9 cellular contexts compared by ENCODE assay signal in the genomic region with DNA sequence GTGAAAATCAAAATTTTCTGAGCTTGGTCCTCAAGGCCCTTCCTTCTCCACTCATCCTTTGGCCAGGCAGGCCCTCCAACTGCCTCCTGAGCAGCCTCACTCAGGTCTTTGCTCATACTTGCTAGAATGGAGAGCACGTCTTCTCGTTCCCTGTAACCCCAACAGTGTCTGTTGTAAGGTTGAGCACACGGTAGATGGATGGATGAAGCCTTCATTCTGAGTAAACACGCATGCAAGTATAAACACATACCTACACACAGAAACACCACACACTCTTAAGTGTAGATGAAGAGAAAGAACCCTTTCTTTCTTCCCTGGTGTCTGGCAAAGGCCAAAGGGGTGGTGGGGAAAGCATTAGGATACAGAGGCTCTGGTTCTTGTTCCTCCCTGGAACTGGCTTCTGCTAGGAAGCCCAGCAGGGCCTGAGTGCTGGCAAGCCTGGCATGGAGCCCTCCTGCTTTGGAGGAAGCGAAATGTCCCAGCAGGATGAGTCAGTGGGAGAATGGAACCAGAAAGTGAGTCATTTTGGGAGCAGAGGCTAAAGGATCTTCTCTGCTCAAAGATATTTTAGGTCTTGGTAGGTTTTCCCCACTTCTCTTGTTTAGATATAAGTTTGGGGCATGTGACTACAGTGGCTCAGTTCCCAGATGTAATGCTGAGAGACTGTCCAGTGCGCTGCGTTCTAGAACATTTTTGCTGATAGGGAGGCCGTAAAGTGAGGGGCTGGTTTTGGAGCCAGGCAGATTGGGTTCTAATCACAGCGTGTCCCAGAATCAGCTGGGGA.
A peak's percentile ranks its signal among the peaks of the same experiment; 100 is the strongest.
DNase-seq lines count a peak whose midpoint lies in the region; ATAC-seq and TF ChIP-seq lines count a peak whose summit lies in the region.
"Had no signal": no experiment of that assay in that cellular context is flagged by ENCODE, and none has a peak within 500 bp of the region (broad histone marks: within the 10 kb centered on the region; RNA-seq: fewer than 3 reads in every experiment).

No MANE protein-coding gene starts in this region.

- ATAC-seq in GM23338 (no peak), HG03175 (IDR thresholded peaks at IDR 0.05; ENCODE audit: unreplicated experiment) (no peak)

- H3K36me3 ChIP-seq in GM23338 (ENCODE audit: insufficient read depth) (no peaks in the 10 kb centered on the region), brain microvascular endothelial cell (replicated peaks) (no peaks in the 10 kb centered on the region), BE2C (no peaks in the 10 kb centered on the region)

- H3K4me3 ChIP-seq in GM23338 (no peak overlapping the region), brain microvascular endothelial cell (ENCODE audit: low read depth, low read length) (no peak overlapping the region), BE2C (ENCODE audit: low read depth, low read length) (no peak overlapping the region)

- in situ Hi-C loops in brain microvascular endothelial cell (cut with HindIII; ENCODE audit: low pct_ligation_motif_present, low sequenced_read_pairs), result no loop called here

- H4K20me1 ChIP-seq in GM23338 (replicated peaks; ENCODE audit: insufficient read depth), result no peaks in the 10 kb centered on the region

- no peak for TF ChIP-seq CTCF in GM23338 (conservative IDR thresholded peaks at IDR 0.05; ENCODE audit: low read depth in 2 of 2)
- no peak for TF ChIP-seq CTCF in brain microvascular endothelial cell (IDR thresholded peaks at IDR 0.05; ENCODE audit: low read depth, low read length, missing control alignments)
- no peak for TF ChIP-seq CTCF in BE2C (IDR thresholded peaks at IDR 0.05; ENCODE audit: low read depth, low read length)

- no peak overlapping the region for H3K4me3 Mint-ChIP-seq in GM23338
- H3K4me3 Mint-ChIP-seq in activated CD4-positive, alpha-beta memory T cell treated with anti-CD3 and anti-CD28 coated beads, Interleukin-2, amount 10 ng/mL, durations not matched to agents 7 days and 5 days, result no peak overlapping the region

- 0 out of 2 replicates have a peak overlapping the region, but pooled peaks have one; percentile 41 for H3K27ac Mint-ChIP-seq in GM23338
- H3K27ac Mint-ChIP-seq in activated CD4-positive, alpha-beta memory T cell treated with anti-CD3 and anti-CD28 coated beads, Interleukin-2, amount 10 ng/mL, durations not matched to agents 7 days and 5 days, result no peak overlapping the region

- no peaks in the 10 kb centered on the region for H3K9me3 Mint-ChIP-seq in GM23338
- no peaks in the 10 kb centered on the region for H3K9me3 Mint-ChIP-seq in activated CD4-positive, alpha-beta memory T cell treated with anti-CD3 and anti-CD28 coated beads, Interleukin-2, amount 10 ng/mL, durations not matched to agents 7 days and 5 days

- no peaks in the 10 kb centered on the region for H3K9me2 ChIP-seq in GM23338 (ENCODE audit: insufficient read depth)

- H3K27me3 ChIP-seq in GM23338 (ENCODE audit: insufficient read depth), result no peaks in the 10 kb centered on the region
- no peaks in the 10 kb centered on the region for H3K27me3 ChIP-seq in brain microvascular endothelial cell (replicated peaks)
- peaks cover 30% of the 10 kb centered on the region for H3K27me3 ChIP-seq in BE2C

- H3K4me1 ChIP-seq in GM23338 (ENCODE audit: insufficient read depth), result peaks cover 12% of the 10 kb centered on the region
- H3K4me1 ChIP-seq in BE2C, result no peaks in the 10 kb centered on the region

- no peaks in the 10 kb centered on the region for H3K79me2 ChIP-seq in GM23338 (replicated peaks; ENCODE audit: insufficient read depth)

- DNase-seq in GM23338 (ENCODE audit: low spot score) (no peak), brain microvascular endothelial cell (peak; percentile 68), iris pigment epithelial cell (ENCODE audit: low read depth) (peak; percentile 83), smooth muscle cell of the brain vasculature (ENCODE audit: low read depth, low spot score) (peak; percentile 57), BE2C (no peak), NCI-H1105 treated with DMSO at 0.1 percent for 48 hours (lab: John Stamatoyannopoulos, UW) (no peak)
- no peak for DNase-seq in activated CD4-positive, alpha-beta memory T cell treated with anti-CD3 and anti-CD28 coated beads, Interleukin-2, amount 10 ng/mL, durations not matched to agents 7 days and 5 days
- DNase-seq: OCI-M1 had no signal

- H3K27ac ChIP-seq in GM23338 (ENCODE audit: low read depth), result no peak overlapping the region
- H3K27ac ChIP-seq in brain microvascular endothelial cell, result no peak overlapping the region

- POLR2A ChIA-PET in activated CD4-positive, alpha-beta memory T cell treated with anti-CD3 and anti-CD28 coated beads, Interleukin-2, amount 10 ng/mL, durations not matched to agents 7 days and 5 days (lab: Charles Lee), result no interaction called here

- peaks cover 2% of the 10 kb centered on the region for H3K27me3 Mint-ChIP-seq in GM23338 (ENCODE audit: insufficient read depth, low read depth, poor library complexity)
- H3K27me3 Mint-ChIP-seq in activated CD4-positive, alpha-beta memory T cell treated with anti-CD3 and anti-CD28 coated beads, Interleukin-2, amount 10 ng/mL, durations not matched to agents 7 days and 5 days, result peaks cover 8% of the 10 kb centered on the region

- CTCF ChIA-PET in activated CD4-positive, alpha-beta memory T cell treated with anti-CD3 and anti-CD28 coated beads, Interleukin-2, amount 10 ng/mL, durations not matched to agents 7 days and 5 days (lab: Charles Lee), result no interaction called here

- no peak overlapping the region for H3K4me2 ChIP-seq in GM23338

- H3K9me3 ChIP-seq in BE2C, result no peaks in the 10 kb centered on the region

- no peaks in the 10 kb centered on the region for H3F3A ChIP-seq in GM23338 (replicated peaks; ENCODE audit: low read depth)

- H2AFZ ChIP-seq in GM23338, result no peak overlapping the region

- peaks cover 24% of the 10 kb centered on the region for H3K4me1 Mint-ChIP-seq in GM23338
- no peaks in the 10 kb centered on the region for H3K4me1 Mint-ChIP-seq in activated CD4-positive, alpha-beta memory T cell treated with anti-CD3 and anti-CD28 coated beads, Interleukin-2, amount 10 ng/mL, durations not matched to agents 7 days and 5 days

- H3K36me3 Mint-ChIP-seq in GM23338 (ENCODE audit: low read depth), result no peaks in the 10 kb centered on the region
- H3K36me3 Mint-ChIP-seq in activated CD4-positive, alpha-beta memory T cell treated with anti-CD3 and anti-CD28 coated beads, Interleukin-2, amount 10 ng/mL, durations not matched to agents 7 days and 5 days (ENCODE audit: low read depth), result no peaks in the 10 kb centered on the region

TF ChIP-seq in GM23338, 12 proteins besides CTCF, POLR2A, EP300 and RAD21:
- no peak for TF ChIP-seq ZNF331 (CRISPR knock-in tag; IDR thresholded peaks at IDR 0.05; ENCODE audit: low read depth)
- TF ChIP-seq POLR2AphosphoS5 (IDR thresholded peaks at IDR 0.05; ENCODE audit: low read depth), result no peak
- TF ChIP-seq, protein P1, sequence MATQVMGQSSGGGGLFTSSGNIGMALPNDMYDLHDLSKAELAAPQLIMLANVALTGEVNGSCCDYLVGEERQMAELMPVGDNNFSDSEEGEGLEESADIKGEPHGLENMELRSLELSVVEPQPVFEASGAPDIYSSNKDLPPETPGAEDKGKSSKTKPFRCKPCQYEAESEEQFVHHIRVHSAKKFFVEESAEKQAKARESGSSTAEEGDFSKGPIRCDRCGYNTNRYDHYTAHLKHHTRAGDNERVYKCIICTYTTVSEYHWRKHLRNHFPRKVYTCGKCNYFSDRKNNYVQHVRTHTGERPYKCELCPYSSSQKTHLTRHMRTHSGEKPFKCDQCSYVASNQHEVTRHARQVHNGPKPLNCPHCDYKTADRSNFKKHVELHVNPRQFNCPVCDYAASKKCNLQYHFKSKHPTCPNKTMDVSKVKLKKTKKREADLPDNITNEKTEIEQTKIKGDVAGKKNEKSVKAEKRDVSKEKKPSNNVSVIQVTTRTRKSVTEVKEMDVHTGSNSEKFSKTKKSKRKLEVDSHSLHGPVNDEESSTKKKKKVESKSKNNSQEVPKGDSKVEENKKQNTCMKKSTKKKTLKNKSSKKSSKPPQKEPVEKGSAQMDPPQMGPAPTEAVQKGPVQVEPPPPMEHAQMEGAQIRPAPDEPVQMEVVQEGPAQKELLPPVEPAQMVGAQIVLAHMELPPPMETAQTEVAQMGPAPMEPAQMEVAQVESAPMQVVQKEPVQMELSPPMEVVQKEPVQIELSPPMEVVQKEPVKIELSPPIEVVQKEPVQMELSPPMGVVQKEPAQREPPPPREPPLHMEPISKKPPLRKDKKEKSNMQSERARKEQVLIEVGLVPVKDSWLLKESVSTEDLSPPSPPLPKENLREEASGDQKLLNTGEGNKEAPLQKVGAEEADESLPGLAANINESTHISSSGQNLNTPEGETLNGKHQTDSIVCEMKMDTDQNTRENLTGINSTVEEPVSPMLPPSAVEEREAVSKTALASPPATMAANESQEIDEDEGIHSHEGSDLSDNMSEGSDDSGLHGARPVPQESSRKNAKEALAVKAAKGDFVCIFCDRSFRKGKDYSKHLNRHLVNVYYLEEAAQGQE (IDR thresholded peaks at IDR 0.05; ENCODE audit: unreplicated experiment), result no peak
- TF ChIP-seq JUNB (IDR thresholded peaks at IDR 0.05; ENCODE audit: unreplicated experiment), result no peak
- TF ChIP-seq ZNF114 (CRISPR knock-in tag; IDR thresholded peaks at IDR 0.05), result no peak
- no peak for TF ChIP-seq EZH2phosphoT487 (IDR thresholded peaks at IDR 0.05; ENCODE audit: unreplicated experiment)
- TF ChIP-seq EZH2 (IDR thresholded peaks at IDR 0.05; ENCODE audit: low read depth, unreplicated experiment), result no peak
- TF ChIP-seq STAT1 (IDR thresholded peaks at IDR 0.05; ENCODE audit: unreplicated experiment), result no peak

Comparison
In these comparisons a context has a peak if more than half of its experiments do, and no peak if none do; other contexts are left out.
1. DNase-seq: peak in brain microvascular endothelial cell (single experiment), iris pigment epithelial cell (single experiment) and smooth muscle cell of the brain vasculature (single experiment); none in GM23338 (single experiment), BE2C (single experiment), activated CD4-positive, alpha-beta memory T cell treated with anti-CD3 and anti-CD28 coated beads, Interleukin-2, amount 10 ng/mL, durations not matched to agents 7 days and 5 days (single experiment) and NCI-H1105 treated with DMSO at 0.1 percent for 48 hours (single experiment).